In the genomic region with DNA sequence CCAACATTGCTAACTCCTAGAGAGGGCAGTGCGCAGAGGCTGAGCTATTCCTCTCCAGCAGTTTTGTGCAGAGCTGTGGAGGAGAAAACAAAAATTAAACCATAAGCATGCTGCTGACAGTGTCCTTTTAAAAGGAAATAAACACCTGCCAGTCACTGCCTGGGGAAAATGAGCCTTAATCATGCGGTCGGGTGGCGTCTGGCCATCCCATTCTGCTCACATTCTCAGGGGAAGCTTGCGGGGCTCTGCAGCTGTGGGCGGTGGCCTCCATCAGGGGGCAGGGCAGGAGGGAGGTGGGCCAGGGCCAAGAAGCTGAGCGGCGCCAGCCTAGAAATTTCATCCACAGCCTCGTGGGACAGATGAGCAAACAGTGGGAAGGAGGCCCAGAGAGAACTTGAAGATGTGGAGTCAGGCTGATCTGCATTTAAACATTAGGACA, we compare ENCODE assay signal across 8 cellular contexts.
DNase-seq lines count a peak whose midpoint lies in the region; ATAC-seq and TF ChIP-seq lines count a peak whose summit lies in the region.

No MANE protein-coding gene starts in this region.

- H3K27ac ChIP-seq in GM23248 (peak overlapping the region; percentile 83), OCI-LY7 (ENCODE audit: low read depth, low read length, poor library complexity, severe bottlenecking) (no peak overlapping the region)

- in situ Hi-C loops in GM23248 (cut with MboI), result no loop called here

- no peak for TF ChIP-seq CTCF in OCI-LY7 (conservative IDR thresholded peaks at IDR 0.05; ENCODE audit: low read length)

- H3K4me1 ChIP-seq in GM23248 (ENCODE audit: insufficient read depth), result peaks cover 40% of the 10 kb centered on the region
- H3K4me1 ChIP-seq in OCI-LY7 (ENCODE audit: insufficient read depth, low read length, poor library complexity, severe bottlenecking), result peaks cover 33% of the 10 kb centered on the region

- DNase-seq in GM23248, result peak; percentile 95
- DNase-seq in OCI-LY7 (ENCODE audit: low spot score), result no peak
- peak; percentile 76 for DNase-seq in left cardiac atrium
- peak; percentile 87 for DNase-seq in sciatic nerve (ENCODE audit: low spot score)
- no peak for DNase-seq in activated T-cell treated with anti-CD3 and anti-CD28 coated beads, Interleukin-2, amount 50 U/mL, for 48 hours
- no peak for DNase-seq in DMS153 (lab: John Stamatoyannopoulos, UW)

- no peaks in the 10 kb centered on the region for H3K79me2 ChIP-seq in GM23248 (ENCODE audit: insufficient read depth)
- no peaks in the 10 kb centered on the region for H3K79me2 ChIP-seq in OCI-LY7 (ENCODE audit: insufficient read depth, low read depth, low read length)

- H4K20me1 ChIP-seq in GM23248 (ENCODE audit: insufficient read depth) (no peaks in the 10 kb centered on the region), OCI-LY7 (ENCODE audit: insufficient read depth, low read length) (no peaks in the 10 kb centered on the region)

- H3K4me3 ChIP-seq in GM23248, result 0 out of 2 replicates have a peak overlapping the region, but pooled peaks have one; percentile 13
- no peak overlapping the region for H3K4me3 ChIP-seq in OCI-LY7 (ENCODE audit: low read depth, low read length, poor library complexity, severe bottlenecking)

- peaks cover 18% of the 10 kb centered on the region; the same call in 1 of the 2 replicates for H3F3A ChIP-seq in GM23248 (ENCODE audit: insufficient read depth)

- intact Hi-C loops in OCI-LY7 (cut with micrococcal nuclease; ENCODE audit: unreplicated experiment), result no loop called here
- intact Hi-C loops in left cardiac atrium (cut with DNase I), result no loop called here
- intact Hi-C loops in sciatic nerve (cut with DNase I), result no loop called here

- H3K36me3 ChIP-seq in GM23248 (ENCODE audit: low read depth), result no peaks in the 10 kb centered on the region
- H3K36me3 ChIP-seq in OCI-LY7 (ENCODE audit: insufficient read depth, low read length), result no peaks in the 10 kb centered on the region

- H3K9me2 ChIP-seq in GM23248 (ENCODE audit: insufficient read depth) (no peaks in the 10 kb centered on the region), OCI-LY7 (ENCODE audit: insufficient read depth, low read length) (no peaks in the 10 kb centered on the region)

- H3K9me3 ChIP-seq in GM23248 (ENCODE audit: low read depth), result no peaks in the 10 kb centered on the region
- no peaks in the 10 kb centered on the region for H3K9me3 ChIP-seq in OCI-LY7 (ENCODE audit: low read length)

- H2AFZ ChIP-seq in GM23248 (peak overlapping the region; percentile 33; the same call in 1 of the 2 replicates), OCI-LY7 (ENCODE audit: low read length) (peak overlapping the region; percentile 42; the same call in 1 of the 2 replicates)

- H3K9ac ChIP-seq in GM23248, result peak overlapping the region; percentile 55

- H3K4me2 ChIP-seq in GM23248 (ENCODE audit: unreplicated experiment) (peak overlapping the region; percentile 48), OCI-LY7 (ENCODE audit: low read length) (peak overlapping the region; percentile 49; the same call in 1 of the 2 replicates)

- 1 to 2% methylated on average over 9 of the region's 9 CpGs for WGBS in GM23248 (ENCODE audit: low coverage in 1 of 2, low lambda C conversion rate in 2 of 2, missing lambda C conversion rate in 2 of 2), 2 experiments

- no TSS peak for BruUV-seq in OCI-LY7 (replicated peaks; lab: Mats Ljungman, UMichigan)

- peak; percentile 86 for ATAC-seq in left cardiac atrium
- ATAC-seq in sciatic nerve, result peak; percentile 93
- no peak for ATAC-seq in GM19035 (IDR thresholded peaks at IDR 0.05; ENCODE audit: unreplicated experiment)
- no peak for ATAC-seq in HG03378 (IDR thresholded peaks at IDR 0.05; ENCODE audit: unreplicated experiment)

- H3K27me3 ChIP-seq in GM23248 (replicated peaks; ENCODE audit: insufficient read depth), result no peaks in the 10 kb centered on the region

- POLR2A ChIA-PET in OCI-LY7 (lab: Charles Lee), result no interaction called here

- CTCF ChIA-PET in OCI-LY7 (lab: Charles Lee; ENCODE audit: unreplicated experiment), result no interaction called here

Comparison
In these comparisons a context has a peak if more than half of its experiments do, and no peak if none do; other contexts are left out.
1. DNase-seq: peak in GM23248 (single experiment), left cardiac atrium (single experiment) and sciatic nerve (single experiment); none in OCI-LY7 (single experiment), activated T-cell treated with anti-CD3 and anti-CD28 coated beads, Interleukin-2, amount 50 U/mL, for 48 hours (0 of 2) and DMS153 (single experiment).
2. ATAC-seq: peak in left cardiac atrium (2 of 2) and sciatic nerve (single experiment); none in GM19035 (single experiment) and HG03378 (single experiment).